Comparison of ENCODE assay signal across 18 cellular contexts in the genomic region with DNA sequence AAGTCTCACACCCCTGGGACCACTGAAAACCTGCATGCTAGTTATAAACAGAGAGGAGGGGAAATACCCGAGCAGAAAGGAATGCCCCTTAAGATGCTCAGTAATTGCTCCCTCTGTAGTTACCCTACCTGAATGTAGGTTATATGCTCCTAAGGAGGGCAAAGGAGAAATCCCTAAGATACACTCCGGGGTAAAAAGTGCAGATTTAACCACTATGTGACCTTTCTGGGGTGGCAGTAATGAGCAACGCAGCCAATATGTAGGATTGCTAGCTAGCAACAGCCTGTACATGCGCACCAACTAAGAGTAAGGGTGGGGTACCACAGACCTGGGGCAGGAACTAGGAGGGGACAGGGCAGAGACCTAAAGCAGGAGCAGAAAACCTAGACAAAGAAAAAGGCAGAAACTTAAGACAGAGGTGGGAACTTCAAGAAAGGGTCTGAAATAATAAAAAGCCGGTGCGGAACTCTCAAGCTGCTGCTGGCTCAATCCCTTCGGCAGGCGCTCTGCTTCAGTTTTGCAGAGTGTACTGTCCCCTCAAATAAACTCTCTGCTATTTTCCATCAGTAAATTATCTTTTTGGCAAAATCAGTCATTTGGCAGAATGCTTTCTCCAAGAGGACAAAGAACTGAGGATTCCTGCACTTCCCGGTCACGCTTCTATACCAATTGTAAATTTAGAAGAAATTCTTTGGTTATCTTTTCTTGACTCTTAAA.
DNase-seq lines count a peak whose midpoint lies in the region; ATAC-seq and TF ChIP-seq lines count a peak whose summit lies in the region.
"Had no signal": no experiment of that assay in that cellular context is flagged by ENCODE, and none has a peak within 500 bp of the region (broad histone marks: within the 10 kb centered on the region; RNA-seq: fewer than 3 reads in every experiment).

No MANE protein-coding gene starts in this region.

- H4K8ac ChIP-seq in mesenchymal stem cell (ENCODE audit: low read length): no peak overlapping the region

- no peaks in the 10 kb centered on the region for H3F3A ChIP-seq in OCI-LY1 (ENCODE audit: insufficient read depth, low read length)

- H2AFZ ChIP-seq in OCI-LY1 (ENCODE audit: low read length) (peak overlapping the region; percentile 91; the same call in 1 of the 2 replicates), mesenchymal stem cell (ENCODE audit: low read depth, low read length) (no peak overlapping the region)
- H2AFZ ChIP-seq: GM23248 had no signal

- no peak overlapping the region for H4K91ac ChIP-seq in mesenchymal stem cell (ENCODE audit: low read length)

- DNase-seq in Right ventricle myocardium inferior (ENCODE audit: missing footprints): no peak
- DNase-seq in heart left ventricle: no peak
- no peak for DNase-seq in mesenchymal stem cell
- no peak for DNase-seq in NCI-H2029 (lab: John Stamatoyannopoulos, UW)
- no peak for DNase-seq in activated T-cell treated with anti-CD3 and anti-CD28 coated beads, Interleukin-2, amount 50 U/mL, for 48 hours
- DNase-seq: AML-193; Caco-2; CD4-positive, alpha-beta T cell; GM23248; H7; HFFc6; IMR-90 had no signal

- peaks cover 0 to 13% (median 0%) of the 10 kb centered on the region in 12 donors for H3K4me1 ChIP-seq in heart left ventricle
- peaks cover 37% of the 10 kb centered on the region for H3K4me1 ChIP-seq in OCI-LY1 (ENCODE audit: insufficient read depth, low read length, severe bottlenecking)
- H3K4me1 ChIP-seq in mesenchymal stem cell (ENCODE audit: control insufficient read depth, insufficient read depth, low read depth, low read length): no peaks in the 10 kb centered on the region
- H3K4me1 ChIP-seq: A549, Caco-2 had no signal

- H3K36me3 ChIP-seq in heart left ventricle: no peaks in the 10 kb centered on the region
- H3K36me3 ChIP-seq in OCI-LY1 (ENCODE audit: insufficient read depth, low read length): no peaks in the 10 kb centered on the region; the same call in 1 of the 2 replicates
- H3K36me3 ChIP-seq in mesenchymal stem cell (ENCODE audit: control insufficient read depth in 1 of 2, insufficient read depth in 2 of 2, low read depth in 1 of 2, low read length in 2 of 2): no peaks in the 10 kb centered on the region

- H3K4ac ChIP-seq in mesenchymal stem cell (ENCODE audit: low read depth in 1 of 2, low read length in 2 of 2): no peak overlapping the region

- TF ChIP-seq CTCF in heart left ventricle (IDR thresholded peaks at IDR 0.05) (no peak), OCI-LY1 (IDR thresholded peaks at IDR 0.05; ENCODE audit: low read length) (peak; percentile 54)

- H3K27me3 ChIP-seq in heart left ventricle: no peaks in the 10 kb centered on the region
- H3K27me3 ChIP-seq in OCI-LY1 (ENCODE audit: insufficient read depth, low read length): no peaks in the 10 kb centered on the region
- H3K27me3 ChIP-seq in mesenchymal stem cell (ENCODE audit: control insufficient read depth in 1 of 2, insufficient read depth in 1 of 2, low read length in 2 of 2): no peaks in the 10 kb centered on the region

- no peak overlapping the region for H2BK120ac ChIP-seq in mesenchymal stem cell (ENCODE audit: low read depth, low read length)

- ATAC-seq in Right ventricle myocardium inferior (peak; percentile 34), heart left ventricle (no peak), HG02588 (IDR thresholded peaks at IDR 0.05; ENCODE audit: unreplicated experiment) (no peak)
- ATAC-seq: A549, HCT116 had no signal

- H3K27ac ChIP-seq in heart left ventricle: no peak overlapping the region
- peak overlapping the region; percentile 74 for H3K27ac ChIP-seq in OCI-LY1 (ENCODE audit: low read depth, low read length, poor library complexity, severe bottlenecking)
- H3K27ac ChIP-seq in mesenchymal stem cell (ENCODE audit: low read length, poor library complexity, severe bottlenecking): no peak overlapping the region
- H3K27ac ChIP-seq: 22Rv1, A549, C4-2B, GM23248 had no signal

- H4K20me1 ChIP-seq in OCI-LY1 (ENCODE audit: insufficient read depth, low read length): no peaks in the 10 kb centered on the region

- H2AK5ac ChIP-seq in mesenchymal stem cell (ENCODE audit: low read length, severe bottlenecking): no peak overlapping the region

- H3K4me3 ChIP-seq in heart left ventricle: no peak overlapping the region
- peak overlapping the region; percentile 27 for H3K4me3 ChIP-seq in OCI-LY1 (ENCODE audit: low read depth, low read length, poor library complexity, severe bottlenecking)
- H3K4me3 ChIP-seq in mesenchymal stem cell (ENCODE audit: insufficient read depth in 1 of 2, low read depth in 1 of 2, low read length in 2 of 2): peak overlapping the region in 1 of 2 experiments; percentile 52
- H3K4me3 ChIP-seq: A549, GM23248 had no signal

- H3K79me1 ChIP-seq in mesenchymal stem cell (replicated peaks; ENCODE audit: low read length, poor library complexity, severe bottlenecking): no peaks in the 10 kb centered on the region

- H2BK15ac ChIP-seq in mesenchymal stem cell (ENCODE audit: low read depth, poor library complexity, severe bottlenecking): no peak overlapping the region

- H3K4me2 ChIP-seq in OCI-LY1 (ENCODE audit: low read length) (peak overlapping the region; percentile 57), mesenchymal stem cell (ENCODE audit: low read length, poor library complexity, severe bottlenecking) (no peak overlapping the region)
- H3K4me2 ChIP-seq: A549 had no signal

- H3K79me2 ChIP-seq in OCI-LY1 (ENCODE audit: insufficient read depth, low read length): no peaks in the 10 kb centered on the region

- no peaks in the 10 kb centered on the region for H3K9me3 ChIP-seq in heart left ventricle
- H3K9me3 ChIP-seq in OCI-LY1 (ENCODE audit: low read length): peaks cover 7% of the 10 kb centered on the region; the same call in 1 of the 2 replicates
- no peaks in the 10 kb centered on the region for H3K9me3 ChIP-seq in mesenchymal stem cell (ENCODE audit: control insufficient read depth, low read length)
- H3K9me3 ChIP-seq: A549, Caco-2 had no signal

- H2BK5ac ChIP-seq in mesenchymal stem cell (ENCODE audit: low read depth, low read length, poor library complexity, severe bottlenecking): no peak overlapping the region

- intact Hi-C loops in Right ventricle myocardium inferior (cut with DNase I): no loop called here
- intact Hi-C loops in heart left ventricle (cut with DNase I): no loop called here

- H3K23ac ChIP-seq in mesenchymal stem cell (ENCODE audit: low read length in 2 of 2): no peak overlapping the region

- no peak overlapping the region for H3K14ac ChIP-seq in mesenchymal stem cell (ENCODE audit: low read length in 2 of 2)

- H2BK12ac ChIP-seq in mesenchymal stem cell (ENCODE audit: low read length in 2 of 2): no peak overlapping the region

- H3K9ac ChIP-seq in OCI-LY1 (ENCODE audit: low read length): peak overlapping the region; percentile 38
- peak overlapping the region; percentile 30 for H3K9ac ChIP-seq in mesenchymal stem cell (ENCODE audit: low read length)
- H3K9ac ChIP-seq: GM23248 had no signal

- H3K18ac ChIP-seq in mesenchymal stem cell (ENCODE audit: low read depth in 1 of 2, low read length in 2 of 2): no peak overlapping the region

- H3K9me2 ChIP-seq in OCI-LY1 (ENCODE audit: low read depth, low read length): no peaks in the 10 kb centered on the region

- 74 to 85% (median 81%) methylated on average over 10 of the region's 10 CpGs for WGBS in heart left ventricle, 4 donors
- 92% methylated on average over 9 of the region's 10 CpGs for WGBS in mesenchymal stem cell

- TF ChIP-seq POLR2A in heart left ventricle (IDR thresholded peaks at IDR 0.05): no peak
